8 cellular contexts compared by ENCODE assay signal in the genomic region with DNA sequence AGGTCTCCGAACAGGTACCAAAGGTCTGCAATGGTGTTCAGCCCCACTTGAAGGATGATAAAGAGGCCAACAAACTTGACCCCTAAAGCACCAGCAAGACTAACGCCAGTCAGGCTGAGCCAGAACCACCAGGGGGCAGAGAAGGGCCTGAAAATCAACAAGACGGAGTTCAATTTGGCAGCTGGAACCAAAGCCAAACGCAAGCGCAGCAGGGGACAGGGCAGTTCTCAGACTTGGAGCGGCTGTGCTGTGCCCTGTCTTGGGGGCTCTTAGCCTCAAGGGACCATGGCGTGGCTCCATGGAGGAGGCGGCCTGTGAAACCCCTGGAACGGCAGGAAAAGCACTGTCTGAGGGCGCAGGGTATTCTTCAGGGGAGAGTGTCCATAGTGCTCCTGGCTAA. TPM values are rescaled to one million over a fixed set of nuclear protein-coding genes. Genes with fewer than 3 reads are reported as not detected.
DNase-seq lines count a peak whose midpoint lies in the region; ATAC-seq, FAIRE-seq and TF ChIP-seq lines count a peak whose summit lies in the region.

No MANE protein-coding gene starts in this region.

- POLR2A ChIA-PET in Panc1 (lab: Charles Lee) = no interaction called here

- 37 to 41% methylated on average over 10 of the region's 10 CpGs for WGBS in pancreas, 2 donors

- FAIRE-seq in pancreas (lab: Jason Lieb, UNC) = no peak

- no peak overlapping the region for H3K27ac ChIP-seq in Panc1 (ENCODE audit: low read length)
- H3K27ac ChIP-seq in pancreas = no peak overlapping the region
- H3K27ac ChIP-seq in vagina = no peak overlapping the region

- H3K27ac Mint-ChIP-seq in activated naive CD4-positive, alpha-beta T cell treated with anti-CD3 and anti-CD28 coated beads for 36 hours = no peak overlapping the region

- no peaks in the 10 kb centered on the region; the same call in 1 of the 2 replicates for H3K36me3 ChIP-seq in Panc1 (ENCODE audit: control insufficient read depth, insufficient read depth, low read length)
- peaks cover 0 to 2% (median 0%) of the 10 kb centered on the region in 3 donors for H3K36me3 ChIP-seq in pancreas
- peaks cover 0 to 18% of the 10 kb centered on the region in 2 donors for H3K36me3 ChIP-seq in vagina

- DNase-seq in DMS 273 treated with DMSO at 0.1 percent for 48 hours (lab: John Stamatoyannopoulos, UW) = peak; percentile 56
- peak; percentile 69 for DNase-seq in Panc1 (ENCODE audit: low read depth, low spot score)
- DNase-seq in activated naive CD4-positive, alpha-beta T cell treated with anti-CD3 and anti-CD28 coated beads for 36 hours = peak; percentile 82
- peak; percentile 60 for DNase-seq in glomerular endothelial cell (ENCODE audit: extremely low read depth, low read depth, low spot score)
- DNase-seq in pancreas = peak in 5 of 6 donors; percentile 57 to 78 (median 60)
- no peak for DNase-seq in vagina (ENCODE audit: extremely low spot score in 2 of 2)

- peak; percentile 57 for ATAC-seq in HG03432 (IDR thresholded peaks at IDR 0.05; ENCODE audit: unreplicated experiment)
- peak; percentile 73 for ATAC-seq in Panc1
- ATAC-seq in pancreas = peak; percentile 64 to 85 (median 72)
- no peak for ATAC-seq in GM21447 (IDR thresholded peaks at IDR 0.05; ENCODE audit: unreplicated experiment)

- in situ Hi-C loops in Panc1 (cut with HindIII; ENCODE audit: low pct_unique_long_range_greater_than_20kb, low sequenced_read_pairs) = no loop called here

- no peaks in the 10 kb centered on the region for H3K9me3 Mint-ChIP-seq in activated naive CD4-positive, alpha-beta T cell treated with anti-CD3 and anti-CD28 coated beads for 36 hours

- H3K27me3 ChIP-seq in Panc1 (ENCODE audit: control insufficient read depth, insufficient read depth, low read length) = no peaks in the 10 kb centered on the region
- H3K27me3 ChIP-seq in pancreas = no peaks in the 10 kb centered on the region
- no peaks in the 10 kb centered on the region for H3K27me3 ChIP-seq in vagina

- CTCF ChIA-PET in Panc1 (lab: Charles Lee) = interaction anchor here (0.5 to 2.8 kb wide), 4 partner anchors 15 to 150 kb away, joined by 4 to 16 read pairs (median 6); no protein-coding TSS in a partner anchor
- CTCF ChIA-PET in activated naive CD4-positive, alpha-beta T cell treated with anti-CD3 and anti-CD28 coated beads for 36 hours (lab: Charles Lee) = interaction anchor here (0.6 to 11.4 kb wide), 9 partner anchors 11 to 264 kb away, joined by 3 to 124 read pairs (median 4); no protein-coding TSS in a partner anchor

- H3K4me3 Mint-ChIP-seq in activated naive CD4-positive, alpha-beta T cell treated with anti-CD3 and anti-CD28 coated beads for 36 hours = no peak overlapping the region

- BruUV-seq in Panc1 (replicated peaks; lab: Mats Ljungman, UMichigan) = no TSS peak

- H3K4me3 ChIP-seq in Panc1 (ENCODE audit: low read depth in 2 of 2, low read length in 2 of 2) (no peak overlapping the region), pancreas (no peak overlapping the region), vagina (no peak overlapping the region)

- no peak for TF ChIP-seq POLR2A in vagina (IDR thresholded peaks at IDR 0.05)

- no peaks in the 10 kb centered on the region for H3K9me3 ChIP-seq in Panc1 (ENCODE audit: control insufficient read depth, insufficient read depth, low read depth, low read length)
- no peaks in the 10 kb centered on the region for H3K9me3 ChIP-seq in pancreas
- no peaks in the 10 kb centered on the region for H3K9me3 ChIP-seq in vagina

- intact Hi-C loops in Panc1 (cut with micrococcal nuclease; ENCODE audit: unreplicated experiment) = no loop called here
- intact Hi-C loops in activated naive CD4-positive, alpha-beta T cell treated with anti-CD3 and anti-CD28 coated beads for 36 hours (cut with micrococcal nuclease) = loop anchor here (1.0 to 5.0 kb wide), 6 partner anchors 15 to 503 kb away; a partner anchor contains a TSS
- intact Hi-C loops in pancreas (cut with DNase I) = no loop called here
- intact Hi-C loops in vagina (cut with DNase I) = no loop called here

- TF ChIP-seq CTCF in Panc1 (IDR thresholded peaks at IDR 0.05) (peak; percentile 81), pancreas (IDR thresholded peaks at IDR 0.05) (peak in 3 of 4 donors; percentile 47 to 53 (median 50)), vagina (IDR thresholded peaks at IDR 0.05) (peak; percentile 58 to 79 (median 77))

- H3K27me3 Mint-ChIP-seq in activated naive CD4-positive, alpha-beta T cell treated with anti-CD3 and anti-CD28 coated beads for 36 hours (ENCODE audit: low read depth) = no peaks in the 10 kb centered on the region

- peaks cover 19% of the 10 kb centered on the region for H3K4me1 ChIP-seq in Panc1 (ENCODE audit: control insufficient read depth, insufficient read depth, low read length)
- H3K4me1 ChIP-seq in pancreas = no peaks in the 10 kb centered on the region
- peaks cover 37% of the 10 kb centered on the region for H3K4me1 ChIP-seq in vagina

- H3K4me1 Mint-ChIP-seq in activated naive CD4-positive, alpha-beta T cell treated with anti-CD3 and anti-CD28 coated beads for 36 hours (ENCODE audit: low read depth) = peaks cover 13% of the 10 kb centered on the region

- peaks cover 7% of the 10 kb centered on the region for H3K36me3 Mint-ChIP-seq in activated naive CD4-positive, alpha-beta T cell treated with anti-CD3 and anti-CD28 coated beads for 36 hours (ENCODE audit: low read depth)

RNA-seq across cellular contexts. Expression of a gene that starts 19.6 kb away (rescaled TPM):
- total RNA-seq in Panc1 (2021; ENCODE audit: unreplicated experiment) = 43.5 TPM
- polyA plus RNA-seq in Panc1 (2012; ENCODE audit: insufficient read length) = 36.6 TPM
- 10 to 100 TPM; 11.3 to 14.5 TPM for total RNA-seq in activated naive CD4-positive, alpha-beta T cell treated with anti-CD3 and anti-CD28 coated beads for 36 hours
- total RNA-seq in glomerular endothelial cell = 14.6 and 34.3 TPM in 2 replicates
- 10 to 100 TPM; 11.9 to 26.2 (median 14.7) TPM for total RNA-seq in pancreas
- polyA plus RNA-seq in pancreas = 10 to 100 TPM; 27.5 to 29.5 TPM
- 33.1 TPM for total RNA-seq in vagina

RNA-seq across cellular contexts. Expression of a gene that starts 19.7 kb away (rescaled TPM):
- total RNA-seq in Panc1 (2021; ENCODE audit: unreplicated experiment) (15.1 TPM), glomerular endothelial cell (16.0 and 20.2 TPM in 2 replicates), pancreas (10 to 100 TPM in 2 of 6 donors, 1 to 10 TPM in 4; 6.3 to 13.2 (median 8.5) TPM), vagina (26.3 TPM)
- polyA plus RNA-seq in Panc1 (2012; ENCODE audit: insufficient read length) = 18.3 TPM
- 10 to 100 TPM; 26.9 TPM for total RNA-seq in activated naive CD4-positive, alpha-beta T cell treated with anti-CD3 and anti-CD28 coated beads for 36 hours
- polyA plus RNA-seq in pancreas = 10 to 100 TPM; 16.8 to 18.4 TPM

RNA-seq across cellular contexts. Expression of a gene that starts 30.1 kb away (rescaled TPM):
- total RNA-seq in Panc1 (2021; ENCODE audit: unreplicated experiment) (not detected), glomerular endothelial cell (not detected in 2 replicates), pancreas (1 to 10 TPM in 1 of 6 donors, under 1 TPM in 3, not detected in 2; 0.13 to 3.4 (median 0.31) TPM), vagina (1.7 TPM)
- polyA plus RNA-seq in Panc1 (2012; ENCODE audit: insufficient read length) = not detected
- not detected for total RNA-seq in activated naive CD4-positive, alpha-beta T cell treated with anti-CD3 and anti-CD28 coated beads for 36 hours
- under 1 TPM in 1 of 2 donors, not detected in 1; 0.38 TPM for polyA plus RNA-seq in pancreas

Comparison
In these comparisons a context has a peak if more than half of its experiments do, and no peak if none do; other contexts are left out.
1. DNase-seq: peak in DMS 273 treated with DMSO at 0.1 percent for 48 hours (single experiment), Panc1 (single experiment), activated naive CD4-positive, alpha-beta T cell treated with anti-CD3 and anti-CD28 coated beads for 36 hours (single experiment), glomerular endothelial cell (single experiment) and pancreas (5 of 6); none in vagina (0 of 2).
2. Peak in every context shown above with its lines, with median percentiles within 50 percentile points of each other: CTCF ChIP-seq.